Comparison of ENCODE assay signal across 13 cellular contexts in the genomic region with DNA sequence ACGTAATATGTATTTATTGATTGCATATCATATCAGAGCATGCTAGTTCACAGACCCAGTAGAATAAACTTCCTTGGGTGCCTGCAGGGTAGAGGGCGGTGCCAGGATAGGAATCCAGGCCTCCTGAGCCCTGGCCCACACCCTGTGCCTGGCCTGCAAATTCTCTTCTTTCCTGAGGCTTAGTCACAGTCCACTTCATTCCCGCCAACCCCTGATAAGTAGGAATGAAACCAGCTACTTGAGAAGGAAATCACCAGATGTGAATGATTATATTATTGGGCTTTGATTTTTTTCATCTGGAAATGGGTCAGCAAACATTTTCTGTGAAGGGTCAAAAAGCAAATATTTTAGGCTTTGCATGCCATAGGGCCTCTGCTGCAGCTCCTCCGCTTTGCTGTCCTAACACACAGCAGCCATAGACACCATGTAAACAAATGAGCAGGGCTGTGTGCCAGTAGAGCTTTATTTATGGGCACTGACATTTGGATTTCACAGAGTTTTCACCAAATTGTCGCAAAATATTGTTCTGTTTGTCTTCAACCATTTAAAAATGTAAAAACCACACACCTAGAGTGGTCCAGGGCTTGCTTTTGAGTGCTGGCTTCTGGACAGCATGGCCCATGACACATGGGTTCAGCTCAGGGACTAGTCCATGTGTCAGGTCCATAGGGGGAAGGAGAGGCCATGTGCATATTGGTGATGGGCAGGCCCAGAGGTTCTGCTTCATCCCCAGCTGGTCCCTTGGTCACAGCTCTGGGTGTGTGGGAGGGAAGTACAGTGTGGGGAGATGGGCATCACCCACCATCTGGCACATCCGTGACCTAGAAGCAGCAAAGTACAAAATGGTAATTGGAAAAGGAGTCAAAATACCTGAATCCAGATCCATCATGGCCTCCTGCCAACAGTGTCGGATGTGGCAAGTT. TPM values are rescaled to one million over a fixed set of nuclear protein-coding genes. Genes with fewer than 3 reads are reported as not detected.
DNase-seq lines count a peak whose midpoint lies in the region; ATAC-seq and TF ChIP-seq lines count a peak whose summit lies in the region.
"Had no signal": no experiment of that assay in that cellular context is flagged by ENCODE, and none has a peak within 500 bp of the region (broad histone marks: within the 10 kb centered on the region; RNA-seq: fewer than 3 reads in every experiment).

No MANE protein-coding gene starts in this region.

- H3K36me3 ChIP-seq in breast epithelium (no peaks in the 10 kb centered on the region), upper lobe of right lung (no peaks in the 10 kb centered on the region)
- H3K36me3 ChIP-seq: uterus had no signal

- intact Hi-C loops in MCF 10A (cut with micrococcal nuclease) (loop anchor here (10.0 kb wide), 1 partner anchor 47 kb away; the partner anchor contains the start of gene STK35), breast epithelium (cut with DNase I; ENCODE audit: low total_unique reads) (loop anchor here (10.0 kb wide), 1 partner anchor 377 kb away; no protein-coding TSS in a partner anchor), upper lobe of right lung (cut with DNase I) (no loop called here)

- no peaks in the 10 kb centered on the region for H3K9me3 ChIP-seq in breast epithelium
- no peaks in the 10 kb centered on the region for H3K9me3 ChIP-seq in upper lobe of right lung
- H3K9me3 ChIP-seq: uterus had no signal

- peak overlapping the region; percentile 92 for H3K27ac Mint-ChIP-seq in MCF 10A (ENCODE audit: low read depth, unreplicated experiment)

- H3K27ac ChIP-seq in breast epithelium (peak overlapping the region in 1 of 2 donors; percentile 9), upper lobe of right lung (peak overlapping the region; percentile 37)

- TF ChIP-seq CTCF in MCF 10A (IDR thresholded peaks at IDR 0.05; ENCODE audit: unreplicated experiment) (no peak), breast epithelium (IDR thresholded peaks at IDR 0.05) (no peak), astrocyte of the spinal cord (IDR thresholded peaks at IDR 0.05; ENCODE audit: low read depth, low read length) (no peak), upper lobe of right lung (IDR thresholded peaks at IDR 0.05) (no peak)

- no peak overlapping the region for H3K4me3 ChIP-seq in breast epithelium
- H3K4me3 ChIP-seq in astrocyte of the spinal cord (ENCODE audit: low read depth, low read length) = no peak overlapping the region
- no peak overlapping the region for H3K4me3 ChIP-seq in upper lobe of right lung
- H3K4me3 ChIP-seq: GM12878, uterus had no signal

- CTCF ChIA-PET in MCF 10A (lab: Yijun Ruan, JAX) = interaction anchor here (0.6 to 2.9 kb wide), 9 partner anchors 9 to 819 kb away, joined by 3 to 19 read pairs (median 3); no protein-coding TSS in a partner anchor

- no peak for TF ChIP-seq POLR2A in breast epithelium (IDR thresholded peaks at IDR 0.05)

- H3K4me1 Mint-ChIP-seq in MCF 10A (ENCODE audit: insufficient read depth, unreplicated experiment) = peaks cover 33% of the 10 kb centered on the region

- peak; percentile 86 for ATAC-seq in upper lobe of right lung
- ATAC-seq: GM12878 had no signal

- H3K4me1 ChIP-seq in breast epithelium (peaks cover 0 to 7% of the 10 kb centered on the region in 2 donors), upper lobe of right lung (peaks cover 18% of the 10 kb centered on the region)

- no peaks in the 10 kb centered on the region for H3K27me3 Mint-ChIP-seq in MCF 10A (ENCODE audit: insufficient read depth, unreplicated experiment)

- in situ Hi-C loops in astrocyte of the spinal cord (cut with HindIII; ENCODE audit: low sequenced_read_pairs) = no loop called here

- H3K27me3 ChIP-seq in breast epithelium (no peaks in the 10 kb centered on the region), upper lobe of right lung (no peaks in the 10 kb centered on the region)
- H3K27me3 ChIP-seq: uterus had no signal

- H3K36me3 Mint-ChIP-seq in MCF 10A (ENCODE audit: insufficient read depth, unreplicated experiment) = peaks cover 11% of the 10 kb centered on the region

- no TSS peak for BruUV-seq in MCF 10A (replicated peaks; lab: Mats Ljungman, UMichigan)

- no peak overlapping the region for H3K4me3 Mint-ChIP-seq in MCF 10A (ENCODE audit: unreplicated experiment)

- POLR2A ChIA-PET in MCF 10A (lab: Yijun Ruan, JAX) = interaction anchor here (0.6 to 7.5 kb wide), 13 partner anchors 9 to 515 kb away, joined by 3 to 51 read pairs (median 4); no protein-coding TSS in a partner anchor

- H3K9me3 Mint-ChIP-seq in MCF 10A (ENCODE audit: unreplicated experiment) = no peaks in the 10 kb centered on the region

- DNase-seq in MCF 10A (ENCODE audit: unreplicated experiment) (peak; percentile 64), breast epithelium (ENCODE audit: low spot score in 2 of 2) (no peak), astrocyte of the spinal cord (ENCODE audit: low read depth, low spot score) (peak; percentile 36), islet precursor cell (peak; percentile 73), upper lobe of right lung (no peak), activated gamma-delta T cell treated with Interleukin-2 at 50 U/mL for 16 hours (no peak), NCI-H1092 treated with DMSO at 0.1 percent for 48 hours (lab: John Stamatoyannopoulos, UW) (no peak)
- DNase-seq in activated effector memory CD4-positive, alpha-beta T cell treated with anti-CD3 and anti-CD28 coated beads, Interleukin-2, amount 50 U/mL, for 16 hours = no peak
- DNase-seq: AML-193, Karpas-422, NCI-H526 treated with DMSO at 0.1 percent for 48 hours had no signal

RNA-seq across cellular contexts. Expression of gene STK35, which starts 50.4 kb away (rescaled TPM):
- 18.2 and 21.3 TPM in 2 replicates for total RNA-seq in MCF 10A (2022)
- total RNA-seq in breast epithelium = 10 to 100 TPM; 15.2 to 26.3 (median 16.7) TPM
- total RNA-seq in upper lobe of right lung = 13.0 TPM

Comparison
In these comparisons a context has a peak if more than half of its experiments do, and no peak if none do; other contexts are left out.
1. DNase-seq: peak in MCF 10A (single experiment), astrocyte of the spinal cord (single experiment) and islet precursor cell (single experiment); none in breast epithelium (0 of 2), upper lobe of right lung (single experiment), activated gamma-delta T cell treated with Interleukin-2 at 50 U/mL for 16 hours (single experiment), activated effector memory CD4-positive, alpha-beta T cell treated with anti-CD3 and anti-CD28 coated beads, Interleukin-2, amount 50 U/mL, for 16 hours (single experiment) and NCI-H1092 treated with DMSO at 0.1 percent for 48 hours (single experiment).